Comparison of ENCODE assay signal across 8 cellular contexts in genomic region chr2:208040199-208041171, GRCh38. TPM values are rescaled to one million over a fixed set of nuclear protein-coding genes. Genes with fewer than 3 reads are reported as not detected.
DNase-seq lines count a peak whose midpoint lies in the region; ATAC-seq and TF ChIP-seq lines count a peak whose summit lies in the region.

No MANE protein-coding gene starts in this region.

- intact Hi-C loops in Panc1 (cut with micrococcal nuclease; ENCODE audit: unreplicated experiment): loop anchor here (2.0 kb wide), 1 partner anchor 294 kb away; no protein-coding TSS in a partner anchor

- CTCF ChIA-PET in Panc1 (lab: Charles Lee): interaction anchor here (0.6 to 1.0 kb wide), 11 partner anchors 14 to 413 kb away, joined by 3 to 12 read pairs (median 5); partner anchors contain the start of gene FZD5

- H3K36me3 Mint-ChIP-seq in activated T-cell treated with anti-CD3 and anti-CD28 coated beads, Interleukin-2, amount 50 U/mL, for 72 hours (ENCODE audit: insufficient read depth in 2 of 2): no peaks in the 10 kb centered on the region
- H3K36me3 Mint-ChIP-seq in neural progenitor cell: no peaks in the 10 kb centered on the region

- in situ Hi-C loops in Panc1 (cut with HindIII; ENCODE audit: low pct_unique_long_range_greater_than_20kb, low sequenced_read_pairs): no loop called here

- no peaks in the 10 kb centered on the region for H4K20me1 ChIP-seq in neural progenitor cell (ENCODE audit: low read depth)

- TF ChIP-seq CTCF in Panc1 (IDR thresholded peaks at IDR 0.05): peak; percentile 78
- peak; percentile 87 for TF ChIP-seq CTCF in fibroblast of the aortic adventitia (IDR thresholded peaks at IDR 0.05; ENCODE audit: insufficient read depth, low read length)
- TF ChIP-seq CTCF in neural progenitor cell (IDR thresholded peaks at IDR 0.05): peak; percentile 68
- TF ChIP-seq CTCF in suprapubic skin (IDR thresholded peaks at IDR 0.05): peak; percentile 36 to 58

- POLR2A ChIA-PET in Panc1 (lab: Charles Lee): no interaction called here

- no TSS peak for BruUV-seq in Panc1 (replicated peaks; lab: Mats Ljungman, UMichigan)

- H3K9me3 Mint-ChIP-seq in activated T-cell treated with anti-CD3 and anti-CD28 coated beads, Interleukin-2, amount 50 U/mL, for 72 hours: no peaks in the 10 kb centered on the region
- H3K9me3 Mint-ChIP-seq in neural progenitor cell: no peaks in the 10 kb centered on the region

- H3K4me3 ChIP-seq in Panc1 (ENCODE audit: low read depth in 2 of 2, low read length in 2 of 2) (no peak overlapping the region), fibroblast of the aortic adventitia (ENCODE audit: low read depth, low read length) (no peak overlapping the region), neural progenitor cell (no peak overlapping the region), suprapubic skin (no peak overlapping the region)

- H3K4me3 Mint-ChIP-seq in activated T-cell treated with anti-CD3 and anti-CD28 coated beads, Interleukin-2, amount 50 U/mL, for 72 hours: no peak overlapping the region
- peak overlapping the region; percentile 6 for H3K4me3 Mint-ChIP-seq in neural progenitor cell

- H2AFZ ChIP-seq in neural progenitor cell (replicated peaks): no peak overlapping the region

- H3K27ac ChIP-seq in Panc1 (ENCODE audit: low read length): no peak overlapping the region
- peak overlapping the region; percentile 77 for H3K27ac ChIP-seq in neural progenitor cell
- no peak overlapping the region for H3K27ac ChIP-seq in suprapubic skin

- no peak overlapping the region for H3K9ac ChIP-seq in neural progenitor cell

- ATAC-seq in GM19397 (IDR thresholded peaks at IDR 0.05; ENCODE audit: unreplicated experiment) (peak; percentile 79), HG03442 (IDR thresholded peaks at IDR 0.05; ENCODE audit: unreplicated experiment) (peak; percentile 82), Panc1 (peak; percentile 82)
- ATAC-seq in activated T-cell treated with anti-CD3 and anti-CD28 coated beads, Interleukin-2, amount 50 U/mL, for 72 hours (replicated peaks in 1 of 2): peak; percentile 90 to 96

- no peak overlapping the region for H3K27ac Mint-ChIP-seq in activated T-cell treated with anti-CD3 and anti-CD28 coated beads, Interleukin-2, amount 50 U/mL, for 72 hours
- peak overlapping the region; percentile 7 for H3K27ac Mint-ChIP-seq in neural progenitor cell

- H3K9me3 ChIP-seq in Panc1 (ENCODE audit: control insufficient read depth, insufficient read depth, low read depth, low read length): no peaks in the 10 kb centered on the region
- no peaks in the 10 kb centered on the region for H3K9me3 ChIP-seq in neural progenitor cell (ENCODE audit: low read depth)
- H3K9me3 ChIP-seq in suprapubic skin: no peaks in the 10 kb centered on the region

- WGBS in suprapubic skin: 42% methylated on average over 8 of the region's 8 CpGs

- TF ChIP-seq EP300 in suprapubic skin (IDR thresholded peaks at IDR 0.05): no peak

- no peaks in the 10 kb centered on the region; the same call in 1 of the 2 replicates for H3K4me1 ChIP-seq in Panc1 (ENCODE audit: control insufficient read depth, insufficient read depth, low read length)
- H3K4me1 ChIP-seq in neural progenitor cell: peaks cover 28% of the 10 kb centered on the region
- no peaks in the 10 kb centered on the region for H3K4me1 ChIP-seq in suprapubic skin

- H3K4me1 Mint-ChIP-seq in activated T-cell treated with anti-CD3 and anti-CD28 coated beads, Interleukin-2, amount 50 U/mL, for 72 hours (ENCODE audit: low read depth): peaks cover 7% of the 10 kb centered on the region
- peaks cover 13% of the 10 kb centered on the region for H3K4me1 Mint-ChIP-seq in neural progenitor cell

- H3K27me3 Mint-ChIP-seq in activated T-cell treated with anti-CD3 and anti-CD28 coated beads, Interleukin-2, amount 50 U/mL, for 72 hours (ENCODE audit: low read depth): no peaks in the 10 kb centered on the region
- peaks cover 2% of the 10 kb centered on the region for H3K27me3 Mint-ChIP-seq in neural progenitor cell (ENCODE audit: insufficient read depth, low read depth)

- no peaks in the 10 kb centered on the region for H3K79me2 ChIP-seq in neural progenitor cell (ENCODE audit: low read depth)

- peaks cover 32% of the 10 kb centered on the region for H3F3A ChIP-seq in neural progenitor cell (ENCODE audit: low read depth)

- no peak for TF ChIP-seq POLR2A in suprapubic skin (IDR thresholded peaks at IDR 0.05)

- H3K4me2 ChIP-seq in neural progenitor cell: peak overlapping the region; percentile 69

- DNase-seq in COLO668 (lab: John Stamatoyannopoulos, UW; ENCODE audit: unreplicated experiment) (peak; percentile 38), Panc1 (ENCODE audit: low read depth, low spot score) (no peak), fibroblast of the aortic adventitia (ENCODE audit: low read depth) (peak; percentile 86), neural progenitor cell (ENCODE audit: low spot score) (peak; percentile 84), suprapubic skin (ENCODE audit: low spot score in 2 of 2) (peak in 1 of 2 donors; percentile 75)
- peak; percentile 82 to 83 for DNase-seq in activated T-cell treated with anti-CD3 and anti-CD28 coated beads, Interleukin-2, amount 50 U/mL, for 72 hours

- H3K36me3 ChIP-seq in Panc1 (ENCODE audit: control insufficient read depth, insufficient read depth, low read length) (no peaks in the 10 kb centered on the region), neural progenitor cell (no peaks in the 10 kb centered on the region), suprapubic skin (no peaks in the 10 kb centered on the region)

- H3K27me3 ChIP-seq in Panc1 (ENCODE audit: control insufficient read depth, insufficient read depth, low read length) (no peaks in the 10 kb centered on the region), neural progenitor cell (no peaks in the 10 kb centered on the region), suprapubic skin (no peaks in the 10 kb centered on the region)

RNA-seq across cellular contexts. Expression of gene PLEKHM3, which starts 15.2 kb away (rescaled TPM):
- total RNA-seq in Panc1 (2021; ENCODE audit: unreplicated experiment) (2.5 TPM), fibroblast of the aortic adventitia (ENCODE audit: low replicate concordance) (5.0 and 15.1 TPM in 2 replicates), neural progenitor cell (ENCODE audit: low replicate concordance) (15.1 and 19.5 TPM in 2 replicates), suprapubic skin (10 to 100 TPM; 14.9 to 28.3 (median 21.0) TPM)
- polyA plus RNA-seq in Panc1 (2012; ENCODE audit: insufficient read length): 1.7 TPM
- 1 to 10 TPM; 8.8 to 9.2 TPM for total RNA-seq in activated T-cell treated with anti-CD3 and anti-CD28 coated beads, Interleukin-2, amount 50 U/mL, for 72 hours
